ENCODE assay signal across 1 cellular context in the genomic region with DNA sequence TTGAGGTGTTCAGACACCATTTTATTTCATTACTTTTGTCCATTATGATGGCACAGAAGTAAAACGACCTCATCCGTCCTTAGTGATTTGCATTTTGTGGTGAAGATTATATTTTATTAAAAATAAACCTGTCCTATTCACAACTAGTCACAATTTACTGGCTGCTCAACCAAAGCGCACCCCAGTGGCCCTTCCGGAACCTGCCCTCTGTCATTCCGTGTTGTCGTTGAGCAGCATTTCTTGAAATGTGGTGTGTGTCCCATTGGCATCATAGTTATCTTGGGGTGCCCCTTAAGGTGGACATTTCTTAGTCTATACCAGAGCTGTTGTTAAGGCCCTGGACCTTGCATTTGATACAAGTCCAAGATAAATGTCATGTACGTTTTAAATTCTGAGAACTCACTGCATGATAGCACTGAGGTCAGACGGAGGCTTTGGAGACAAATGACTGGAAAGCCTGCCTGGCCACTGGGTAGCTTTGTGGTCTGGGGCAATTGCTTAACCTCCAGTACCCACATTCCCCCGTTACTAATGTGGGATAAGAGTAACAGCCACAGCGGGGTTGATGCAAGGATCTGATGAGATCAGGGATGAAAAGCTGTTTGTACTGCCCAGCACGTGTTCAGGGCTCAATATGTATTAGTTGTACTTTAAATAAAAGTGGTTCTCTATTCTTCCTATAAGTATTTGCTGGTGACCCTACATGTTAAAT.
TF ChIP-seq lines count a peak whose summit lies in the region.

No MANE protein-coding gene starts in this region.

TF ChIP-seq in H1, 55 proteins besides CTCF, POLR2A, EP300 and RAD21:
- TF ChIP-seq ASH2L (IDR thresholded peaks at IDR 0.05; ENCODE audit: low read length) (no peak), EZH2 (IDR thresholded peaks at IDR 0.05; ENCODE audit: low read depth, low read length, severe bottlenecking) (no peak), BCL11A (IDR thresholded peaks at IDR 0.05; ENCODE audit: low read depth in 2 of 2, low read length in 2 of 2) (no peak), SP2 (IDR thresholded peaks at IDR 0.05; ENCODE audit: low read length) (no peak), KDM4A (IDR thresholded peaks at IDR 0.05; ENCODE audit: low read depth, low read length, severe bottlenecking) (no peak), SUZ12 (IDR thresholded peaks at IDR 0.05; ENCODE audit: low read length) (no peak)
